11 cellular contexts compared by ENCODE assay signal in genomic region chr1:64923294-64923718, GRCh38. TPM values are rescaled to one million over a fixed set of nuclear protein-coding genes. Genes with fewer than 3 reads are reported as not detected.
DNase-seq lines count a peak whose midpoint lies in the region; ATAC-seq, FAIRE-seq and TF ChIP-seq lines count a peak whose summit lies in the region.
"Had no signal": no experiment of that assay in that cellular context is flagged by ENCODE, and none has a peak within 500 bp of the region (broad histone marks: within the 10 kb centered on the region; RNA-seq: fewer than 3 reads in every experiment).

No MANE protein-coding gene starts in this region.

- H3K27ac Mint-ChIP-seq in T-helper 1 cell treated with Interleukin-12 subunit alpha and Interleukin-12 subunit beta and Interleukin-4 antibody, amounts not matched to agents 30 μg/mL and 1 μg/mL, for 36 hours: peak overlapping the region; percentile 10

- H3K4me1 ChIP-seq in esophagus muscularis mucosa (peaks cover 33 to 70% (median 63%) of the 10 kb centered on the region in 4 donors), HepG2 (ENCODE audit: insufficient read depth, low read length) (peaks cover 62% of the 10 kb centered on the region), uterus (no peaks in the 10 kb centered on the region)

- H3K9me3 ChIP-seq in esophagus muscularis mucosa (no peaks in the 10 kb centered on the region), HepG2 (ENCODE audit: low read length) (no peaks in the 10 kb centered on the region), uterus (no peaks in the 10 kb centered on the region)
- H3K9me3 ChIP-seq: SJCRH30 had no signal

- H3K9me3 Mint-ChIP-seq in T-helper 1 cell treated with Interleukin-12 subunit alpha and Interleukin-12 subunit beta and Interleukin-4 antibody, amounts not matched to agents 30 μg/mL and 1 μg/mL, for 36 hours: no peaks in the 10 kb centered on the region

- TF ChIP-seq RAD21 in HepG2 (CRISPR knock-in tag; IDR thresholded peaks at IDR 0.05): no peak

- H3K4me2 ChIP-seq in HepG2 (ENCODE audit: low read depth, low read length): no peak overlapping the region

- TF ChIP-seq EP300 in esophagus muscularis mucosa (IDR thresholded peaks at IDR 0.05): no peak
- no peak for TF ChIP-seq EP300 in HepG2 (IDR thresholded peaks at IDR 0.05; ENCODE audit: low read depth in 2 of 2, low read length in 2 of 2)
- no peak for TF ChIP-seq EP300 in HepG2 (CRISPR knock-in tag; IDR thresholded peaks at IDR 0.05; ENCODE audit: borderline replicate concordance)

- TF ChIP-seq CTCF in esophagus muscularis mucosa (IDR thresholded peaks at IDR 0.05) (no peak), HepG2 (CRISPR knock-in tag; IDR thresholded peaks at IDR 0.05) (no peak), uterus (IDR thresholded peaks at IDR 0.05) (no peak)

- ATAC-seq in HepG2 (no peak), GM21825 (IDR thresholded peaks at IDR 0.05; ENCODE audit: unreplicated experiment) (no peak), GM18870 (IDR thresholded peaks at IDR 0.05; ENCODE audit: unreplicated experiment) (no peak)

- no peak for TF ChIP-seq POLR2A in esophagus muscularis mucosa (IDR thresholded peaks at IDR 0.05; ENCODE audit: low read depth)
- no peak for TF ChIP-seq POLR2A in HepG2 (IDR thresholded peaks at IDR 0.05; ENCODE audit: insufficient read depth in 1 of 2, low read depth in 2 of 2, low read length in 2 of 2)
- TF ChIP-seq POLR2A in uterus (IDR thresholded peaks at IDR 0.05): no peak

- POLR2A ChIA-PET in HepG2 (lab: Yijun Ruan, JAX): interaction anchor here (2.1 kb wide), 1 partner anchor 11 kb away, joined by 4 read pairs; no protein-coding TSS in a partner anchor

- H3K27ac ChIP-seq in esophagus muscularis mucosa (replicated peaks in 1 of 4): no peak overlapping the region
- no peak overlapping the region for H3K27ac ChIP-seq in HepG2 (ENCODE audit: extremely low read length, insufficient read depth, low read length)
- no peak overlapping the region for H3K27ac ChIP-seq in uterus
- H3K27ac ChIP-seq: SJCRH30 had no signal

- no peak overlapping the region for H3K9ac ChIP-seq in HepG2 (ENCODE audit: insufficient read depth, low read depth, low read length)

- H3K36me3 Mint-ChIP-seq in T-helper 1 cell treated with Interleukin-12 subunit alpha and Interleukin-12 subunit beta and Interleukin-4 antibody, amounts not matched to agents 30 μg/mL and 1 μg/mL, for 36 hours (ENCODE audit: low read depth): peaks cover 16% of the 10 kb centered on the region

- H3K4me1 Mint-ChIP-seq in T-helper 1 cell treated with Interleukin-12 subunit alpha and Interleukin-12 subunit beta and Interleukin-4 antibody, amounts not matched to agents 30 μg/mL and 1 μg/mL, for 36 hours (ENCODE audit: low read depth): peaks cover 70% of the 10 kb centered on the region

- H3K36me3 ChIP-seq in esophagus muscularis mucosa (no peaks in the 10 kb centered on the region), HepG2 (replicated peaks in 1 of 2; ENCODE audit: control insufficient read depth in 1 of 2, insufficient read depth in 2 of 2, low read length in 2 of 2) (no peaks in the 10 kb centered on the region), uterus (no peaks in the 10 kb centered on the region)
- H3K36me3 ChIP-seq: SJCRH30 had no signal

- FAIRE-seq in HepG2 (lab: Jason Lieb, UNC): no peak

- peak; percentile 50 for DNase-seq in stimulated activated CD4-positive, alpha-beta T cell treated with anti-CD3 and anti-CD28 coated beads, Interleukin-15, amount 100 ng/mL, for 24 hours
- DNase-seq in stimulated activated CD4-positive, alpha-beta T cell treated with anti-CD3 and anti-CD28 coated beads, Interleukin-4, amount 100 ng/mL, for 1 hour: no peak
- DNase-seq in esophagus muscularis mucosa (ENCODE audit: extremely low spot score) (peak; percentile 5), HepG2 (ENCODE audit: low spot score) (no peak), uterus (no peak)
- DNase-seq: foreskin fibroblast, MM.1S, SJCRH30 had no signal

- 45% methylated on average over 2 of the region's 2 CpGs for WGBS in esophagus muscularis mucosa
- 50% methylated on average over 2 of the region's 2 CpGs for WGBS in HepG2 (ENCODE audit: low lambda C conversion rate)

- in situ Hi-C loops in HepG2 (cut with HindIII; ENCODE audit: extremely low pct_ligation_motif_present, low pct_unique_long_range_greater_than_20kb): no loop called here

- intact Hi-C loops in esophagus muscularis mucosa (cut with DNase I): no loop called here
- intact Hi-C loops in HepG2 (cut with micrococcal nuclease; ENCODE audit: unreplicated experiment): no loop called here
- intact Hi-C loops in uterus (cut with DNase I; ENCODE audit: low total_unique reads): no loop called here

- H3K4me3 ChIP-seq in esophagus muscularis mucosa (no peak overlapping the region), HepG2 (replicated peaks in 1 of 3; ENCODE audit: insufficient read depth in 1 of 3, low read depth in 2 of 3, low read length in 3 of 3) (no peak overlapping the region), uterus (no peak overlapping the region)
- H3K4me3 ChIP-seq: SJCRH30 had no signal

- H3K27me3 ChIP-seq in esophagus muscularis mucosa (no peaks in the 10 kb centered on the region), HepG2 (ENCODE audit: control insufficient read depth in 1 of 2, insufficient read depth in 2 of 2, low read length in 2 of 2) (no peaks in the 10 kb centered on the region), uterus (no peaks in the 10 kb centered on the region)
- H3K27me3 ChIP-seq: SJCRH30 had no signal

- BruUV-seq in HepG2 (replicated peaks; lab: Mats Ljungman, UMichigan): no TSS peak

- no peak overlapping the region for H3K4me3 Mint-ChIP-seq in T-helper 1 cell treated with Interleukin-12 subunit alpha and Interleukin-12 subunit beta and Interleukin-4 antibody, amounts not matched to agents 30 μg/mL and 1 μg/mL, for 36 hours

- H2AFZ ChIP-seq in HepG2 (ENCODE audit: low read length): no peak overlapping the region

- peaks cover 65% of the 10 kb centered on the region for H3K79me2 ChIP-seq in HepG2 (ENCODE audit: insufficient read depth, low read length)

- no peaks in the 10 kb centered on the region for H3K27me3 Mint-ChIP-seq in T-helper 1 cell treated with Interleukin-12 subunit alpha and Interleukin-12 subunit beta and Interleukin-4 antibody, amounts not matched to agents 30 μg/mL and 1 μg/mL, for 36 hours (ENCODE audit: low read depth)

- CTCF ChIA-PET in HepG2 (lab: Yijun Ruan, JAX; ENCODE audit: low intra/inter-chr PET ratio, low total read pairs): no interaction called here

- no peaks in the 10 kb centered on the region for H4K20me1 ChIP-seq in HepG2 (ENCODE audit: insufficient read depth, low read length)

TF ChIP-seq in HepG2, 621 proteins besides CTCF, POLR2A, EP300 and RAD21:
- no peak for TF ChIP-seq ZNF136 (CRISPR knock-in tag; IDR thresholded peaks at IDR 0.05; ENCODE audit: low read depth)
- TF ChIP-seq ZNF597 (CRISPR knock-in tag; IDR thresholded peaks at IDR 0.05): no peak
- TF ChIP-seq ZNF101 (CRISPR knock-in tag; IDR thresholded peaks at IDR 0.05; ENCODE audit: borderline replicate concordance, low read depth): no peak
- no peak for TF ChIP-seq HNRNPK (IDR thresholded peaks at IDR 0.05; ENCODE audit: low read depth, low read length, poor library complexity, severe bottlenecking)
- no peak for TF ChIP-seq THAP11 (CRISPR knock-in tag; IDR thresholded peaks at IDR 0.05)
- TF ChIP-seq ZFX (CRISPR knock-in tag; IDR thresholded peaks at IDR 0.05; ENCODE audit: low read depth): no peak
- TF ChIP-seq ZNF160 (CRISPR knock-in tag; IDR thresholded peaks at IDR 0.05): no peak
- TF ChIP-seq ZNF251 (CRISPR knock-in tag; IDR thresholded peaks at IDR 0.05): no peak
- TF ChIP-seq ZFYVE20 (CRISPR knock-in tag; IDR thresholded peaks at IDR 0.05; ENCODE audit: borderline replicate concordance, low read depth): no peak
- TF ChIP-seq SNRNP70 (IDR thresholded peaks at IDR 0.05; ENCODE audit: low read depth, low read length): no peak
- no peak for TF ChIP-seq NCOA5 (CRISPR knock-in tag; IDR thresholded peaks at IDR 0.05)

RNA-seq across cellular contexts. Expression of gene JAK1, which starts 43.0 kb away (rescaled TPM):
- total RNA-seq in esophagus muscularis mucosa (100 to 1,000 TPM; 112 to 158 (median 135) TPM), HepG2 (2016; rRNA removed; fragmentation: Illumina TruSeq; extraction: Trizol) (42.4 and 56.1 TPM in 2 replicates), uterus (100 to 1,000 TPM in 3 of 4 donors, 10 to 100 TPM in 1; 70.9 to 136 (median 125) TPM)
- total RNA-seq in HepG2 (2016; cell fraction: cytosol; rRNA removed; fragmentation: Illumina TruSeq; extraction: Trizol; ENCODE audit: low read depth): 2.9 and 4.1 TPM in 2 replicates
- total RNA-seq in HepG2 (2016; cell fraction: insoluble cytoplasmic fraction; rRNA removed; fragmentation: Illumina TruSeq; extraction: Trizol): 41.5 and 53.4 TPM in 2 replicates
- 15.3 and 15.6 TPM in 2 replicates for total RNA-seq in HepG2 (2016; cell fraction: membrane; rRNA removed; fragmentation: Illumina TruSeq; extraction: Trizol)
- 33.8 and 39.0 TPM in 2 replicates for total RNA-seq in HepG2 (2016; cell fraction: nucleus; rRNA removed; fragmentation: Illumina TruSeq; extraction: Trizol)
- 23.9 and 24.5 TPM in 2 replicates for polyA plus RNA-seq in HepG2 (2011; rRNA removed)
- polyA plus RNA-seq in HepG2 (2011; cell fraction: cytosol; rRNA removed): 18.5 and 23.4 TPM in 2 replicates
- 36.4 and 45.4 TPM in 2 replicates for polyA plus RNA-seq in HepG2 (2011; cell fraction: nucleus; rRNA removed)
- polyA plus RNA-seq in HepG2 (2012): 29.6 and 32.4 TPM in 2 replicates
- 1.1 and 1.5 TPM in 2 replicates for polyA plus RNA-seq in HepG2 (2016; cell fraction: cytosol; fragmentation: Illumina TruSeq; extraction: Trizol; ENCODE audit: low read depth)
- polyA plus RNA-seq in HepG2 (2016; cell fraction: insoluble cytoplasmic fraction; fragmentation: Illumina TruSeq; extraction: Trizol; ENCODE audit: low read depth): 43.4 and 45.7 TPM in 2 replicates
- polyA plus RNA-seq in HepG2 (2016; cell fraction: membrane; fragmentation: Illumina TruSeq; extraction: Trizol; ENCODE audit: low read depth): 6.5 and 6.8 TPM in 2 replicates
- polyA plus RNA-seq in HepG2 (2016; cell fraction: nucleus; fragmentation: Illumina TruSeq; extraction: Trizol; ENCODE audit: insufficient read depth, low read depth): 26.3 and 30.9 TPM in 2 replicates
- polyA minus RNA-seq in HepG2 (2011; rRNA and poly(A)+ RNA removed; ENCODE audit: low replicate concordance): 45.7 and 51.7 TPM in 2 replicates
- polyA minus RNA-seq in HepG2 (2011; cell fraction: cytosol; rRNA and poly(A)+ RNA removed): 37.3 and 37.5 TPM in 2 replicates
- polyA minus RNA-seq in HepG2 (2011; cell fraction: nucleus; rRNA and poly(A)+ RNA removed): 70.8 and 76.0 TPM in 2 replicates

Comparison
In these comparisons a context has a peak if more than half of its experiments do, and no peak if none do; other contexts are left out.
1. DNase-seq: peak in stimulated activated CD4-positive, alpha-beta T cell treated with anti-CD3 and anti-CD28 coated beads, Interleukin-15, amount 100 ng/mL, for 24 hours (single experiment) and esophagus muscularis mucosa (single experiment); none in stimulated activated CD4-positive, alpha-beta T cell treated with anti-CD3 and anti-CD28 coated beads, Interleukin-4, amount 100 ng/mL, for 1 hour (single experiment), HepG2 (single experiment) and uterus (0 of 2).